Comparison of ENCODE assay signal across 23 cellular contexts in the genomic region with DNA sequence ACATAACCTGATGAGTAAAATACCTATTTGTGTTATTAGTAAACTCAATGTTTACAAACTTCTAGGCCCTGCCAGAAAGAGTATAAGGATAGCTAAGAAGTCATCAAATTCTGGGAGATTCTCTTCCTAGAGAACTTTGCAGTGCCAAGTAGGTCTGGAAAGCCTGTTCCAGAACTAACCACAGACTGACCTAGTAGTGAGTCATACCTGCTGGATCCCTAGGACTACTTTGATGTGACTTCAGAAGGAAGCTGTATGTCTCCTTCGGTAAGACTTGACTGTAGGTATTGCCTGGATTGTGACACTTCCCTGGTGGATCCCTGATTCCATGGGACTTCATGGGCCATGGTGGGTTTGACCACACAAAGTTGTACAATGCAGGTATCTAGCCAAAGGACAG.
DNase-seq lines count a peak whose midpoint lies in the region; ATAC-seq, FAIRE-seq and TF ChIP-seq lines count a peak whose summit lies in the region.
"Had no signal": no experiment of that assay in that cellular context is flagged by ENCODE, and none has a peak within 500 bp of the region (broad histone marks: within the 10 kb centered on the region; RNA-seq: fewer than 3 reads in every experiment).

No MANE protein-coding gene starts in this region.

- POLR2A ChIA-PET in HepG2 (lab: Yijun Ruan, JAX) = no interaction called here
- POLR2A ChIA-PET in CD8-positive, alpha-beta memory T cell (lab: Charles Lee) = no interaction called here

- no peaks in the 10 kb centered on the region for H3K79me2 ChIP-seq in HepG2 (ENCODE audit: insufficient read depth, low read length)

- no TSS peak for BruUV-seq in HepG2 (replicated peaks; lab: Mats Ljungman, UMichigan)

- DNase-seq in right lobe of liver (no peak), HepG2 (ENCODE audit: low spot score) (no peak), fibroblast of mammary gland (ENCODE audit: low read depth) (peak; percentile 68), urothelium cell line (ENCODE audit: low spot score) (peak; percentile 62), aorta (no peak)
- no peak for DNase-seq in CD8-positive, alpha-beta memory T cell
- DNase-seq: activated CD4-positive, alpha-beta T cell treated with anti-CD3 and anti-CD28 coated beads, Interleukin-2, amount 10 ng/mL, durations not matched to agents 24 days and 14 days; activated naive CD4-positive, alpha-beta T cell treated with Interleukin-2 at 50 U/mL for 16 hours; body of pancreas; dermis blood vessel endothelial cell; DND-41; erythroblast; heart right ventricle; MV-4-11; NCI-H2081; NCI-H526; stimulated activated naive CD8-positive, alpha-beta T cell treated with anti-CD3 and anti-CD28 coated beads, Interleukin-15, amount 100 ng/mL, for 72 hours; upper lobe of left lung had no signal

- in situ Hi-C loops in HepG2 (cut with HindIII; ENCODE audit: extremely low pct_ligation_motif_present, low pct_unique_long_range_greater_than_20kb) = no loop called here

- H3K4me1 Mint-ChIP-seq in activated T-helper 17 cell treated with anti-CD3 and anti-CD28 coated beads, Interleukin-2, amount 50 U/mL, for 72 hours = no peaks in the 10 kb centered on the region
- no peaks in the 10 kb centered on the region for H3K4me1 Mint-ChIP-seq in CD8-positive, alpha-beta memory T cell
- H3K4me1 Mint-ChIP-seq: activated CD4-positive, alpha-beta T cell treated with anti-CD3 and anti-CD28 coated beads, Interleukin-2, amount 10 ng/mL, durations not matched to agents 24 days and 14 days; stimulated activated naive CD8-positive, alpha-beta T cell treated with anti-CD3 and anti-CD28 coated beads, Interleukin-15, amount 100 ng/mL, for 72 hours had no signal

- H3K27ac Mint-ChIP-seq in activated T-helper 17 cell treated with anti-CD3 and anti-CD28 coated beads, Interleukin-2, amount 50 U/mL, for 72 hours = peak overlapping the region; percentile 23
- no peak overlapping the region for H3K27ac Mint-ChIP-seq in CD8-positive, alpha-beta memory T cell
- H3K27ac Mint-ChIP-seq: activated CD4-positive, alpha-beta T cell treated with anti-CD3 and anti-CD28 coated beads, Interleukin-2, amount 10 ng/mL, durations not matched to agents 24 days and 14 days; stimulated activated naive CD8-positive, alpha-beta T cell treated with anti-CD3 and anti-CD28 coated beads, Interleukin-15, amount 100 ng/mL, for 72 hours had no signal

- no peak overlapping the region for H3K4me2 ChIP-seq in HepG2 (ENCODE audit: low read depth, low read length)

- FAIRE-seq in HepG2 (lab: Jason Lieb, UNC) (no peak), urothelium cell line (lab: Jason Lieb, UNC) (no peak)
- FAIRE-seq: A204.1, TTC549 had no signal

- CTCF ChIA-PET in HepG2 (lab: Yijun Ruan, JAX; ENCODE audit: low intra/inter-chr PET ratio, low total read pairs) = no interaction called here
- CTCF ChIA-PET in CD8-positive, alpha-beta memory T cell (lab: Charles Lee) = no interaction called here

- 100% methylated on average over 1 of the region's 1 CpG for WGBS in right lobe of liver (ENCODE audit: insufficient coverage, low coverage, low lambda C conversion rate, missing lambda C conversion rate)
- WGBS in HepG2 (ENCODE audit: low lambda C conversion rate) = 20% methylated on average over 1 of the region's 1 CpG
- WGBS in aorta, 2 donors = 92 to 96% methylated on average over 1 of the region's 1 CpG

- H3K36me3 ChIP-seq in right lobe of liver (no peaks in the 10 kb centered on the region), HepG2 (replicated peaks in 1 of 2; ENCODE audit: control insufficient read depth in 1 of 2, insufficient read depth in 2 of 2, low read length in 2 of 2) (no peaks in the 10 kb centered on the region), aorta (ENCODE audit: control insufficient read depth in 1 of 2, insufficient read depth in 2 of 2, low read length in 1 of 2) (no peaks in the 10 kb centered on the region)
- no peaks in the 10 kb centered on the region for H3K36me3 ChIP-seq in CD8-positive, alpha-beta memory T cell (ENCODE audit: insufficient read depth, low read length)
- H3K36me3 ChIP-seq: heart right ventricle, upper lobe of left lung had no signal

- H3K27me3 ChIP-seq in right lobe of liver (no peaks in the 10 kb centered on the region), HepG2 (ENCODE audit: control insufficient read depth in 1 of 2, insufficient read depth in 2 of 2, low read length in 2 of 2) (no peaks in the 10 kb centered on the region), aorta (ENCODE audit: control insufficient read depth in 1 of 2, insufficient read depth in 2 of 2, low read length in 1 of 2) (no peaks in the 10 kb centered on the region)
- no peaks in the 10 kb centered on the region for H3K27me3 ChIP-seq in CD8-positive, alpha-beta memory T cell (ENCODE audit: insufficient read depth, low read length, poor library complexity, severe bottlenecking)
- H3K27me3 ChIP-seq: body of pancreas, upper lobe of left lung had no signal

- peak overlapping the region in 2 of 3 donors; percentile 8 to 46 for H3K27ac ChIP-seq in right lobe of liver
- no peak overlapping the region for H3K27ac ChIP-seq in HepG2 (ENCODE audit: extremely low read length, insufficient read depth, low read length)
- no peak overlapping the region for H3K27ac ChIP-seq in aorta (ENCODE audit: low read depth in 1 of 2, low read length in 2 of 2)
- H3K27ac ChIP-seq in CD8-positive, alpha-beta memory T cell (ENCODE audit: low read depth, low read length) = no peak overlapping the region
- H3K27ac ChIP-seq: body of pancreas, C4-2B, heart right ventricle, upper lobe of left lung had no signal

- TF ChIP-seq POLR2A in right lobe of liver (IDR thresholded peaks at IDR 0.05) (no peak), HepG2 (IDR thresholded peaks at IDR 0.05; ENCODE audit: insufficient read depth in 1 of 2, low read depth in 2 of 2, low read length in 2 of 2) (no peak)

- no peak for TF ChIP-seq RAD21 in HepG2 (CRISPR knock-in tag; IDR thresholded peaks at IDR 0.05)

- TF ChIP-seq EP300 in HepG2 (IDR thresholded peaks at IDR 0.05; ENCODE audit: low read depth in 2 of 2, low read length in 2 of 2) (no peak), HepG2 (CRISPR knock-in tag; IDR thresholded peaks at IDR 0.05; ENCODE audit: borderline replicate concordance) (no peak)

- H2AFZ ChIP-seq in HepG2 (ENCODE audit: low read length) = no peak overlapping the region

- H3K9me3 ChIP-seq in right lobe of liver (no peaks in the 10 kb centered on the region), HepG2 (ENCODE audit: low read length) (no peaks in the 10 kb centered on the region), aorta (ENCODE audit: control insufficient read depth, low read length) (no peaks in the 10 kb centered on the region)
- H3K9me3 ChIP-seq in CD8-positive, alpha-beta memory T cell (ENCODE audit: low read length) = no peaks in the 10 kb centered on the region
- H3K9me3 ChIP-seq: body of pancreas, heart right ventricle, upper lobe of left lung had no signal

- H3K9me3 Mint-ChIP-seq in activated T-helper 17 cell treated with anti-CD3 and anti-CD28 coated beads, Interleukin-2, amount 50 U/mL, for 72 hours = no peaks in the 10 kb centered on the region
- H3K9me3 Mint-ChIP-seq in CD8-positive, alpha-beta memory T cell = no peaks in the 10 kb centered on the region
- H3K9me3 Mint-ChIP-seq: activated CD4-positive, alpha-beta T cell treated with anti-CD3 and anti-CD28 coated beads, Interleukin-2, amount 10 ng/mL, durations not matched to agents 24 days and 14 days; stimulated activated naive CD8-positive, alpha-beta T cell treated with anti-CD3 and anti-CD28 coated beads, Interleukin-15, amount 100 ng/mL, for 72 hours had no signal

- intact Hi-C loops in right lobe of liver (cut with DNase I) (no loop called here), HepG2 (cut with micrococcal nuclease; ENCODE audit: unreplicated experiment) (no loop called here), aorta (cut with DNase I) (no loop called here)

- peak in 3 of 4 donors; percentile 26 to 37 (median 33) for ATAC-seq in right lobe of liver
- ATAC-seq in HepG2 = no peak
- ATAC-seq in activated T-helper 17 cell treated with anti-CD3 and anti-CD28 coated beads, Interleukin-2, amount 50 U/mL, for 72 hours (replicated peaks) = peak; percentile 32
- ATAC-seq in aorta (ENCODE audit: low FRiP score) = no peak
- ATAC-seq in GM18873 (IDR thresholded peaks at IDR 0.05; ENCODE audit: low FRiP score, unreplicated experiment) = no peak
- ATAC-seq: body of pancreas; heart right ventricle; stimulated activated naive CD8-positive, alpha-beta T cell treated with anti-CD3 and anti-CD28 coated beads, Interleukin-15, amount 100 ng/mL, for 72 hours had no signal

- no peaks in the 10 kb centered on the region for H3K36me3 Mint-ChIP-seq in activated T-helper 17 cell treated with anti-CD3 and anti-CD28 coated beads, Interleukin-2, amount 50 U/mL, for 72 hours (ENCODE audit: low read depth)
- H3K36me3 Mint-ChIP-seq in CD8-positive, alpha-beta memory T cell = no peaks in the 10 kb centered on the region

- no peak overlapping the region for H3K4me3 ChIP-seq in right lobe of liver
- no peak overlapping the region for H3K4me3 ChIP-seq in HepG2 (replicated peaks in 1 of 3; ENCODE audit: insufficient read depth in 1 of 3, low read depth in 2 of 3, low read length in 3 of 3)
- H3K4me3 ChIP-seq in fibroblast of mammary gland (ENCODE audit: control insufficient read depth, low read depth, low read length) = no peak overlapping the region
- no peak overlapping the region for H3K4me3 ChIP-seq in aorta (ENCODE audit: low read length in 2 of 2)
- no peak overlapping the region for H3K4me3 ChIP-seq in CD8-positive, alpha-beta memory T cell (ENCODE audit: low read length)
- H3K4me3 ChIP-seq: body of pancreas, heart right ventricle, upper lobe of left lung had no signal

- no peak overlapping the region for H3K9ac ChIP-seq in HepG2 (ENCODE audit: insufficient read depth, low read depth, low read length)

- H4K20me1 ChIP-seq in HepG2 (ENCODE audit: insufficient read depth, low read length) = no peaks in the 10 kb centered on the region

- peaks cover 0 to 16% (median 6%) of the 10 kb centered on the region in 4 donors for H3K4me1 ChIP-seq in right lobe of liver
- H3K4me1 ChIP-seq in HepG2 (ENCODE audit: insufficient read depth, low read length) = peaks cover 12% of the 10 kb centered on the region
- H3K4me1 ChIP-seq in aorta (ENCODE audit: control insufficient read depth in 1 of 2, insufficient read depth in 2 of 2, low read length in 2 of 2) = no peaks in the 10 kb centered on the region
- no peaks in the 10 kb centered on the region for H3K4me1 ChIP-seq in CD8-positive, alpha-beta memory T cell (ENCODE audit: insufficient read depth, low read length)
- H3K4me1 ChIP-seq: body of pancreas, heart right ventricle, upper lobe of left lung had no signal

- no peak overlapping the region for H3K4me3 Mint-ChIP-seq in activated T-helper 17 cell treated with anti-CD3 and anti-CD28 coated beads, Interleukin-2, amount 50 U/mL, for 72 hours
- H3K4me3 Mint-ChIP-seq in CD8-positive, alpha-beta memory T cell = no peak overlapping the region
- H3K4me3 Mint-ChIP-seq: activated CD4-positive, alpha-beta T cell treated with anti-CD3 and anti-CD28 coated beads, Interleukin-2, amount 10 ng/mL, durations not matched to agents 24 days and 14 days; stimulated activated naive CD8-positive, alpha-beta T cell treated with anti-CD3 and anti-CD28 coated beads, Interleukin-15, amount 100 ng/mL, for 72 hours had no signal

- TF ChIP-seq CTCF in right lobe of liver (IDR thresholded peaks at IDR 0.05) = no peak
- no peak for TF ChIP-seq CTCF in HepG2 (CRISPR knock-in tag; IDR thresholded peaks at IDR 0.05)
- TF ChIP-seq CTCF in fibroblast of mammary gland (conservative IDR thresholded peaks at IDR 0.05; ENCODE audit: control insufficient read depth, insufficient read depth, low read depth, low read length) = no peak

- H3K27me3 Mint-ChIP-seq in activated T-helper 17 cell treated with anti-CD3 and anti-CD28 coated beads, Interleukin-2, amount 50 U/mL, for 72 hours = peaks cover 7% of the 10 kb centered on the region
- H3K27me3 Mint-ChIP-seq in CD8-positive, alpha-beta memory T cell = peaks cover 8 to 20% of the 10 kb centered on the region in 2 donors
- H3K27me3 Mint-ChIP-seq: stimulated activated naive CD8-positive, alpha-beta T cell treated with anti-CD3 and anti-CD28 coated beads, Interleukin-15, amount 100 ng/mL, for 72 hours had no signal

Comparison
In these comparisons a context has a peak if more than half of its experiments do, and no peak if none do; other contexts are left out.
1. ATAC-seq: peak in right lobe of liver (3 of 4) and activated T-helper 17 cell treated with anti-CD3 and anti-CD28 coated beads, Interleukin-2, amount 50 U/mL, for 72 hours (single experiment); none in HepG2 (single experiment), aorta (single experiment) and GM18873 (single experiment).
2. H3K27ac ChIP-seq: peak in right lobe of liver (2 of 3); none in HepG2 (single experiment), aorta (0 of 2) and CD8-positive, alpha-beta memory T cell (single experiment).
3. DNase-seq: peak in fibroblast of mammary gland (single experiment) and urothelium cell line (single experiment); none in right lobe of liver (0 of 3), HepG2 (single experiment), aorta (0 of 2) and CD8-positive, alpha-beta memory T cell (0 of 5).